Comparison of ENCODE assay signal across 1 cellular context in genomic region chr22:21952586-21953571, GRCh38.
TF ChIP-seq lines count a peak whose summit lies in the region.

TSS of gene PPM1F (minus strand) at chr22:21952848. CDS start at chr22:21946048, 6,800 bp downstream.

TF ChIP-seq in HepG2, 621 proteins besides CTCF, POLR2A, EP300 and RAD21 (continued from another document and continues in another):
- TF ChIP-seq ZHX2 (IDR thresholded peaks at IDR 0.05; ENCODE audit: low read depth) (no peak), ZHX2 (CRISPR knock-in tag; IDR thresholded peaks at IDR 0.05; ENCODE audit: borderline replicate concordance) (0 out of 2 replicates have a peak, but pooled peaks have one; percentile 43), ZNF761 (CRISPR knock-in tag; conservative IDR thresholded peaks at IDR 0.05) (0 out of 2 replicates have a peak, but pooled peaks have one; percentile 28), CREB1 (IDR thresholded peaks at IDR 0.05) (no peak), CREB1 (CRISPR knock-in tag; IDR thresholded peaks at IDR 0.05) (no peak), ZNF691 (CRISPR knock-in tag; IDR thresholded peaks at IDR 0.05; ENCODE audit: borderline replicate concordance, low read depth) (peak; percentile 13; the same call in 1 of the 2 replicates), TBP (CRISPR knock-in tag; IDR thresholded peaks at IDR 0.05) (no peak), AGO1 (IDR thresholded peaks at IDR 0.05; ENCODE audit: low read depth, low read length, poor library complexity, severe bottlenecking) (peak; percentile 17), ATF7-NPFF (CRISPR knock-in tag; IDR thresholded peaks at IDR 0.05; ENCODE audit: low read depth) (0 out of 2 replicates have a peak, but pooled peaks have one; percentile 6), YY1 (IDR thresholded peaks at IDR 0.05; ENCODE audit: insufficient read depth, insufficient replicate concordance, low read depth, low read length) (peak; percentile 65), ZNF672 (CRISPR knock-in tag; IDR thresholded peaks at IDR 0.05) (no peak), USF2 (IDR thresholded peaks at IDR 0.05; ENCODE audit: low read depth, low read length) (no peak), USF2 (CRISPR knock-in tag; IDR thresholded peaks at IDR 0.05; ENCODE audit: borderline replicate concordance) (no peak; the same call in 1 of the 2 replicates), FOXA1 (IDR thresholded peaks at IDR 0.05) (no peak), FOXA1 (CRISPR knock-in tag; IDR thresholded peaks at IDR 0.05) (no peak), FOXO1 (CRISPR knock-in tag; IDR thresholded peaks at IDR 0.05) (no peak), ZEB1 (IDR thresholded peaks at IDR 0.05; ENCODE audit: insufficient replicate concordance, low read depth) (no peak), ZNF343 (CRISPR knock-in tag; IDR thresholded peaks at IDR 0.05) (0 out of 2 replicates have a peak, but pooled peaks have one; percentile 17), ZNF225 (CRISPR knock-in tag; IDR thresholded peaks at IDR 0.05) (no peak), MAFK (conservative IDR thresholded peaks at IDR 0.05 in 1 of 2, IDR thresholded peaks at IDR 0.05 in 1 of 2; ENCODE audit: low read length in 2 of 2) (no peak), ISX (CRISPR knock-in tag; conservative IDR thresholded peaks at IDR 0.05) (no peak), MEIS1 (CRISPR knock-in tag; IDR thresholded peaks at IDR 0.05; ENCODE audit: borderline replicate concordance) (0 out of 2 replicates have a peak, but pooled peaks have one; percentile 13), ZNF407 (CRISPR knock-in tag; IDR thresholded peaks at IDR 0.05; ENCODE audit: not compliant biosample characterization) (no peak), MIER3 (CRISPR knock-in tag; IDR thresholded peaks at IDR 0.05; ENCODE audit: borderline replicate concordance) (no peak), ZNF670 (CRISPR knock-in tag; IDR thresholded peaks at IDR 0.05; ENCODE audit: borderline replicate concordance) (no peak), XRCC5 (optimal IDR thresholded peaks at IDR 0.05; ENCODE audit: low read length) (peak; percentile 86), ARNT (IDR thresholded peaks at IDR 0.05) (no peak), ZNF646 (CRISPR knock-in tag; IDR thresholded peaks at IDR 0.05) (no peak), KAT8 (CRISPR knock-in tag; IDR thresholded peaks at IDR 0.05) (no peak), TEAD3 (CRISPR knock-in tag; optimal IDR thresholded peaks at IDR 0.05; ENCODE audit: borderline replicate concordance) (peak; percentile 21), GMEB2 (CRISPR knock-in tag; IDR thresholded peaks at IDR 0.05; ENCODE audit: low read depth) (no peak)
